9 cellular contexts compared by ENCODE assay signal in genomic region chr15:68281008-68281407, GRCh38. TPM values are rescaled to one million over a fixed set of nuclear protein-coding genes. Genes with fewer than 3 reads are reported as not detected.
DNase-seq lines count a peak whose midpoint lies in the region; ATAC-seq and TF ChIP-seq lines count a peak whose summit lies in the region.
"Had no signal": no experiment of that assay in that cellular context is flagged by ENCODE, and none has a peak within 500 bp of the region (broad histone marks: within the 10 kb centered on the region; RNA-seq: fewer than 3 reads in every experiment).

No MANE protein-coding gene starts in this region.

- H3K36me3 ChIP-seq in DND-41 (ENCODE audit: insufficient read depth, low read length) (peaks cover 28% of the 10 kb centered on the region), PC-9 (ENCODE audit: low read depth) (peaks cover 9% of the 10 kb centered on the region; the same call in 1 of the 2 replicates), ovary (no peaks in the 10 kb centered on the region)

- ATAC-seq in DND-41 (ENCODE audit: insufficient read depth, low read depth): no peak
- no peak for ATAC-seq in effector memory CD8-positive, alpha-beta T cell (replicated peaks)
- ATAC-seq in HG03571 (IDR thresholded peaks at IDR 0.05; ENCODE audit: unreplicated experiment): no peak

- no peaks in the 10 kb centered on the region for H3K27me3 Mint-ChIP-seq in effector memory CD8-positive, alpha-beta T cell

- H3K9me3 ChIP-seq in DND-41 (ENCODE audit: insufficient read depth, low read length, severe bottlenecking) (no peaks in the 10 kb centered on the region), PC-9 (ENCODE audit: insufficient read depth, low read depth) (no peaks in the 10 kb centered on the region), ovary (no peaks in the 10 kb centered on the region)

- peak overlapping the region; percentile 94 to 99 for H3K4me3 Mint-ChIP-seq in effector memory CD8-positive, alpha-beta T cell

- peaks cover 0 to 9% of the 10 kb centered on the region in 2 donors for H3K9me3 Mint-ChIP-seq in effector memory CD8-positive, alpha-beta T cell

- BruUV-seq in PC-9 (replicated peaks; lab: Mats Ljungman, UMichigan): no TSS peak

- peaks cover 5% of the 10 kb centered on the region; the same call in 1 of the 2 replicates for H3F3A ChIP-seq in PC-9 (ENCODE audit: insufficient read depth, low read depth)

- H2AFZ ChIP-seq in DND-41 (ENCODE audit: low read depth, low read length) (no peak overlapping the region), PC-9 (no peak overlapping the region)

- no peak for TF ChIP-seq POLR2A in ovary (IDR thresholded peaks at IDR 0.05)

- peaks cover 51 to 69% of the 10 kb centered on the region in 2 donors for H3K4me1 Mint-ChIP-seq in effector memory CD8-positive, alpha-beta T cell (ENCODE audit: low read depth in 2 of 2)

- POLR2A ChIA-PET in PC-9 (lab: Charles Lee; ENCODE audit: unreplicated experiment): no interaction called here

- H3K4me2 ChIP-seq in DND-41 (ENCODE audit: insufficient read depth, low read length): peak overlapping the region; percentile 88
- H3K4me2 ChIP-seq in PC-9: peak overlapping the region; percentile 100

- H3K79me2 ChIP-seq in DND-41 (ENCODE audit: insufficient read depth, low read length) (peaks cover 83% of the 10 kb centered on the region), PC-9 (ENCODE audit: low read depth) (peaks cover 91% of the 10 kb centered on the region)

- peak overlapping the region; percentile 76; the same call in 1 of the 2 replicates for H3K9ac ChIP-seq in DND-41 (ENCODE audit: low read depth, low read length)

- no peaks in the 10 kb centered on the region for H3K9me2 ChIP-seq in PC-9 (ENCODE audit: insufficient read depth)

- intact Hi-C loops in PC-9 (cut with micrococcal nuclease; ENCODE audit: unreplicated experiment): no loop called here
- intact Hi-C loops in ovary (cut with DNase I): no loop called here

- DNase-seq in DND-41 (no peak), PC-9 (no peak), ovary (no peak), T-helper 9 cell (no peak), substantia nigra (lab: John Stamatoyannopoulos, UW) (no peak)
- no peak for DNase-seq in effector memory CD8-positive, alpha-beta T cell
- no peak for DNase-seq in NK-92 treated with Interleukin-12 subunit alpha and Interleukin-12 subunit beta, amount 100 ng/mL, for 24 hours (lab: John Stamatoyannopoulos, UW)
- DNase-seq: NCI-H345 had no signal

- CTCF ChIA-PET in PC-9 (lab: Charles Lee): interaction anchor here (0.6 to 0.7 kb wide), 3 partner anchors 25 to 103 kb away, joined by 3 to 7 read pairs (median 3); no protein-coding TSS in a partner anchor

- H3K27me3 ChIP-seq in DND-41 (ENCODE audit: insufficient read depth, low read length, poor library complexity) (no peaks in the 10 kb centered on the region), PC-9 (ENCODE audit: insufficient read depth, low read depth) (no peaks in the 10 kb centered on the region), ovary (no peaks in the 10 kb centered on the region)

- peak overlapping the region; percentile 70 to 100 for H3K27ac Mint-ChIP-seq in effector memory CD8-positive, alpha-beta T cell

- H3K4me1 ChIP-seq in DND-41 (ENCODE audit: insufficient read depth, low read length): peaks cover 48% of the 10 kb centered on the region
- H3K4me1 ChIP-seq in PC-9 (replicated peaks; ENCODE audit: insufficient read depth): peaks cover 46% of the 10 kb centered on the region
- H3K4me1 ChIP-seq in ovary (ENCODE audit: insufficient read depth): peaks cover 13% of the 10 kb centered on the region

- 4 to 10% (median 8%) methylated on average over 1 of the region's 1 CpG for WGBS in ovary, 3 donors

- peaks cover 46% of the 10 kb centered on the region for H3K36me3 Mint-ChIP-seq in effector memory CD8-positive, alpha-beta T cell (ENCODE audit: insufficient read depth)

- TF ChIP-seq EP300 in ovary (IDR thresholded peaks at IDR 0.05): no peak

- H4K20me1 ChIP-seq in DND-41 (ENCODE audit: insufficient read depth, low read length) (peaks cover 43% of the 10 kb centered on the region), PC-9 (ENCODE audit: insufficient read depth) (peaks cover 40% of the 10 kb centered on the region)

- peak overlapping the region in 1 of 2 experiments; percentile 86; a peak in 1 of 4 replicates for H3K4me3 ChIP-seq in DND-41 (ENCODE audit: low read depth in 1 of 2, low read length in 2 of 2)
- peak overlapping the region; percentile 97; the same call in 1 of the 2 replicates for H3K4me3 ChIP-seq in PC-9
- peak overlapping the region; percentile 54 for H3K4me3 ChIP-seq in ovary

- TF ChIP-seq CTCF in DND-41 (IDR thresholded peaks at IDR 0.05; ENCODE audit: borderline replicate concordance, extremely low read depth, low read length, poor library complexity, severe bottlenecking) (no peak), PC-9 (conservative IDR thresholded peaks at IDR 0.05) (no peak), ovary (IDR thresholded peaks at IDR 0.05) (no peak)

- no peak overlapping the region for H3K27ac ChIP-seq in DND-41 (ENCODE audit: low read length)
- no peak overlapping the region for H3K27ac ChIP-seq in PC-9
- H3K27ac ChIP-seq in ovary: no peak overlapping the region
- H3K27ac ChIP-seq in substantia nigra (ENCODE audit: low read depth, low read length, poor library complexity, severe bottlenecking): no peak overlapping the region

RNA-seq across cellular contexts. Expression of gene FEM1B, which starts 3.5 kb away (rescaled TPM):
- total RNA-seq in PC-9 (2021) (26.3 and 31.6 TPM in 2 replicates), ovary (10 to 100 TPM; 30.3 to 83.2 (median 55.9) TPM)
- polyA plus RNA-seq in ovary: 10 to 100 TPM; 15.8 to 32.9 TPM

RNA-seq across cellular contexts. Expression of gene CLN6, which starts 51.5 kb away (rescaled TPM):
- total RNA-seq in PC-9 (2021) (38.5 and 48.7 TPM in 2 replicates), ovary (10 to 100 TPM in 5 of 7 donors, 1 to 10 TPM in 2; 6.3 to 21.8 (median 12.0) TPM)
- 10 to 100 TPM; 10.9 to 13.9 TPM for polyA plus RNA-seq in ovary
